Comparison of ENCODE assay signal across 8 cellular contexts in the genomic region with DNA sequence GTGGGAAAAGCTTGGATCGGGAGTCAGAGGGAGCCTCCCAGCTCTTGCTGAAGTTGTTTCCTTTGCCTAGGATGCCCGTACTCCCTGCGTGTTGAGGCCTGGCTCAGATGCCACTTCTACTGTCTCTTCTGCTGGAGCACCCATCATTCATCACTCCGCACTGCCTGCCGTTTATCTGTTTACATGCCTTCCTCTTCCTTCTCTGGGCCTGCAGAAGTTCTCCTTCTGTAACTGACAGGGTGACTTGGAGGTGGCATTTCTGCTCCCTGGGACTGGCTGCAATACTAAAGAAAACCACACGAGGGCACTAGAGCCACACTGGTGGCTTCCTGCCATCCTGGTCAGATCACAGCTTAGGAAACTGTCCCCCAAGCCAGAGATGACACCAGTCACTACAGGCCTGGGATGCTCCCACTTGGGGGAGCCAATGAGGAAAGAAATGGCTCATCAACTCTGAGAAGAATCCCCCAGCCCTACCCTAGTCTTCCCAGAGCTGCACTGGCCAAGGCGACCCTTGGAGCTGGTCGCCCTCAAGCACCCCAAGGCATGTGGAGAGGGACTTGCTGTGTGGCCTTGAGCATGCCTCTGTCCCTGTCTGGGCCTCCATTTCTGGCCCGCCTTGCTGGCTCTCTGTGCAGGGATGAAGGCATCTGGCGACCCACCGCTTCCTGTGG. TPM values are rescaled to one million over a fixed set of nuclear protein-coding genes. Genes with fewer than 3 reads are reported as not detected.
DNase-seq lines count a peak whose midpoint lies in the region; ATAC-seq, FAIRE-seq and TF ChIP-seq lines count a peak whose summit lies in the region.

No MANE protein-coding gene starts in this region.

- peak; percentile 61 for ATAC-seq in HG02852 (IDR thresholded peaks at IDR 0.05; ENCODE audit: unreplicated experiment)

- peak overlapping the region in 1 of 5 experiments; percentile 23 for H3K4me3 Mint-ChIP-seq in brain

- no peaks in the 10 kb centered on the region for H3K9me3 Mint-ChIP-seq in brain

- H3K27ac Mint-ChIP-seq in brain = peak overlapping the region; percentile 3 to 28 (median 22)

- H3K4me3 ChIP-seq in GM12865 (ENCODE audit: low read depth, low read length) = no peak overlapping the region

- peaks cover 6% of the 10 kb centered on the region for H3K27me3 Mint-ChIP-seq in brain

- peaks cover 49% of the 10 kb centered on the region for H3K4me1 Mint-ChIP-seq in brain

- peak; percentile 68 for FAIRE-seq in TTC549 (lab: Jason Lieb, UNC)

- DNase-seq in GM12865 (ENCODE audit: low read depth) = peak; percentile 85
- DNase-seq in NCI-H2081 (lab: John Stamatoyannopoulos, UW) = peak; percentile 75 to 80
- peak; percentile 99 for DNase-seq in inferior parietal cortex (ENCODE audit: extremely low spot score)
- peak; percentile 84 for DNase-seq in stimulated activated CD4-positive, alpha-beta T cell treated with anti-CD3 and anti-CD28 coated beads, Interleukin-15, amount 100 ng/mL, for 24 hours
- DNase-seq in NCI-H226 = no peak

- TF ChIP-seq CTCF in GM12865 (IDR thresholded peaks at IDR 0.05; ENCODE audit: insufficient read depth, low read depth, low read length, missing control alignments) (peak; percentile 95), brain (conservative IDR thresholded peaks at IDR 0.05) (peak; percentile 99)

- peaks cover 6% of the 10 kb centered on the region for H3K36me3 Mint-ChIP-seq in brain

RNA-seq across cellular contexts. Expression of a gene that starts 9.7 kb away (rescaled TPM):
- polyA plus RNA-seq in brain (ENCODE audit: insufficient read depth, low read depth, low replicate concordance) = 11.5 TPM
